1 cellular context compared by ENCODE assay signal in the genomic region with DNA sequence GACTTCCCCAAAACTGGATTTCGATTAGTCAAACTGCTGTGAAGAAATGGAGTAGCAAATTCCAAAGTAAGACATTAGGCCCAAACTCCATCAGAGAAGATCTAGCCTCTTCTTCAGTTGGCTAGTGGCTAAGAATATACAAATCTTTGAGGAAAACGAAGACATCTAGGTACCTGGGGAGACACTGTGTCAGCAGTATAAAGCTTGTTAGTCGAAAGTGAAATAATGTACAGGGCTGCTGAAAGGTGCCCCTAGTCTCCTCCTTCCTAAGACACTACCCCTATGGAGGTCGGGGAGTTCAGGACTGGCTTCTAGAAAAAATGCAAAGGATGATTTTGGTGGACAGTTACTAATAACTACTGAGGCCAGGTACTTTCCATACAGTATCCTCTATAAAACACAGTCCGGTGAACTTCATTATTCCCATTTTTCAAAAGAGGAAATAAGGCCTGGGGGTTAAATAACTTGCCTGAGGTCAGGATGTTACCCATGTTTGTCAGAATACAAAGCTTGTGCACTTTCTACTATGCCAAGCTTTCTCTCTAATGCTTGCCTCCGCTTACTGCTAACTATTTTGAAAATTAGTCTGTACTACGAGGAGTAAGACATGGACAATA.
TF ChIP-seq lines count a peak whose summit lies in the region.

No MANE protein-coding gene starts in this region.

TF ChIP-seq in IMR-90, 13 proteins besides CTCF, POLR2A, EP300 and RAD21:
- TF ChIP-seq MAZ (IDR thresholded peaks at IDR 0.05; ENCODE audit: borderline replicate concordance, low read depth, low read length): no peak
- no peak for TF ChIP-seq BHLHE40 (IDR thresholded peaks at IDR 0.05; ENCODE audit: low read depth, low read length)
- TF ChIP-seq RCOR1 (IDR thresholded peaks at IDR 0.05; ENCODE audit: insufficient replicate concordance, low read length): no peak
- TF ChIP-seq RFX5 (IDR thresholded peaks at IDR 0.05; ENCODE audit: low read depth, low read length): no peak
- TF ChIP-seq NFE2L2 (IDR thresholded peaks at IDR 0.05; ENCODE audit: low read depth, low read length): no peak
- TF ChIP-seq, protein P1, sequence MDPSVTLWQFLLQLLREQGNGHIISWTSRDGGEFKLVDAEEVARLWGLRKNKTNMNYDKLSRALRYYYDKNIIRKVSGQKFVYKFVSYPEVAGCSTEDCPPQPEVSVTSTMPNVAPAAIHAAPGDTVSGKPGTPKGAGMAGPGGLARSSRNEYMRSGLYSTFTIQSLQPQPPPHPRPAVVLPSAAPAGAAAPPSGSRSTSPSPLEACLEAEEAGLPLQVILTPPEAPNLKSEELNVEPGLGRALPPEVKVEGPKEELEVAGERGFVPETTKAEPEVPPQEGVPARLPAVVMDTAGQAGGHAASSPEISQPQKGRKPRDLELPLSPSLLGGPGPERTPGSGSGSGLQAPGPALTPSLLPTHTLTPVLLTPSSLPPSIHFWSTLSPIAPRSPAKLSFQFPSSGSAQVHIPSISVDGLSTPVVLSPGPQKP (IDR thresholded peaks at IDR 0.05; ENCODE audit: borderline replicate concordance, low read depth, low read length): no peak
- TF ChIP-seq MAFK (IDR thresholded peaks at IDR 0.05; ENCODE audit: low read depth, low read length): no peak
- no peak for TF ChIP-seq SMC3 (IDR thresholded peaks at IDR 0.05; ENCODE audit: low read depth, low read length)
- TF ChIP-seq CHD1 (IDR thresholded peaks at IDR 0.05; ENCODE audit: low read depth, low read length): no peak
- TF ChIP-seq MXI1 (IDR thresholded peaks at IDR 0.05; ENCODE audit: borderline replicate concordance, low read depth, low read length): no peak
- TF ChIP-seq FOS (IDR thresholded peaks at IDR 0.05; ENCODE audit: low read depth, low read length): no peak
- no peak for TF ChIP-seq CEBPB (IDR thresholded peaks at IDR 0.05; ENCODE audit: low read depth, low read length)
- TF ChIP-seq, protein P2, sequence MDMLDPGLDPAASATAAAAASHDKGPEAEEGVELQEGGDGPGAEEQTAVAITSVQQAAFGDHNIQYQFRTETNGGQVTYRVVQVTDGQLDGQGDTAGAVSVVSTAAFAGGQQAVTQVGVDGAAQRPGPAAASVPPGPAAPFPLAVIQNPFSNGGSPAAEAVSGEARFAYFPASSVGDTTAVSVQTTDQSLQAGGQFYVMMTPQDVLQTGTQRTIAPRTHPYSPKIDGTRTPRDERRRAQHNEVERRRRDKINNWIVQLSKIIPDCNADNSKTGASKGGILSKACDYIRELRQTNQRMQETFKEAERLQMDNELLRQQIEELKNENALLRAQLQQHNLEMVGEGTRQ (IDR thresholded peaks at IDR 0.05; ENCODE audit: low read depth, low read length): no peak
